ENCODE assay signal across 8 cellular contexts in genomic region chr3:100492810-100493140, GRCh38. TPM values are rescaled to one million over a fixed set of nuclear protein-coding genes. Genes with fewer than 3 reads are reported as not detected.
DNase-seq lines count a peak whose midpoint lies in the region; ATAC-seq, FAIRE-seq and TF ChIP-seq lines count a peak whose summit lies in the region.

No MANE protein-coding gene starts in this region.

- peak overlapping the region; percentile 81 for H3K4me3 ChIP-seq in HUES6 (ENCODE audit: low read depth, low read length)
- H3K4me3 ChIP-seq in bronchial epithelial cell (ENCODE audit: low read depth, low read length): peak overlapping the region; percentile 56

- H3K4me1 ChIP-seq in HUES6 (ENCODE audit: control insufficient read depth, insufficient read depth, low read length): peaks cover 5% of the 10 kb centered on the region; the same call in 1 of the 2 replicates

- peak overlapping the region; percentile 97 for H3K27ac Mint-ChIP-seq in mesothelial cell of epicardium

- no peak for FAIRE-seq in bronchial epithelial cell (lab: Jason Lieb, UNC)

- H3K27me3 ChIP-seq in HUES6 (ENCODE audit: control insufficient read depth, insufficient read depth, low read length): no peaks in the 10 kb centered on the region
- H3K27me3 ChIP-seq in bronchial epithelial cell (ENCODE audit: control insufficient read depth, insufficient read depth, low read length): no peaks in the 10 kb centered on the region

- TF ChIP-seq CTCF in 22Rv1 (IDR thresholded peaks at IDR 0.05) (no peak), bronchial epithelial cell (IDR thresholded peaks at IDR 0.05; ENCODE audit: insufficient read depth, low read length, severe bottlenecking) (no peak), mesothelial cell of epicardium (IDR thresholded peaks at IDR 0.05; ENCODE audit: unreplicated experiment) (no peak)

- peak overlapping the region; percentile 63 for H3K9ac ChIP-seq in HUES6 (ENCODE audit: low read length)

- no peaks in the 10 kb centered on the region for H3K9me3 ChIP-seq in HUES6 (ENCODE audit: control insufficient read depth, insufficient read depth, low read depth, low read length)

- H3K36me3 ChIP-seq in HUES6 (ENCODE audit: control insufficient read depth, insufficient read depth, low read length) (no peaks in the 10 kb centered on the region), bronchial epithelial cell (ENCODE audit: control insufficient read depth, insufficient read depth, low read length) (no peaks in the 10 kb centered on the region)

- H3K27ac ChIP-seq in 22Rv1 (peak overlapping the region; percentile 48), HUES6 (ENCODE audit: low read depth, low read length) (no peak overlapping the region; the same call in 1 of the 2 replicates)

- H3K4me1 Mint-ChIP-seq in mesothelial cell of epicardium: peaks cover 10% of the 10 kb centered on the region

- no peak for ATAC-seq in GM18861 (IDR thresholded peaks at IDR 0.05; ENCODE audit: unreplicated experiment)

- no peaks in the 10 kb centered on the region for H3K36me3 Mint-ChIP-seq in mesothelial cell of epicardium

- H3K4me3 Mint-ChIP-seq in mesothelial cell of epicardium: peak overlapping the region; percentile 90

- peaks cover 8% of the 10 kb centered on the region for H3K9me3 Mint-ChIP-seq in mesothelial cell of epicardium

- DNase-seq in bronchial epithelial cell (ENCODE audit: low read depth) (peak; percentile 42), mesothelial cell of epicardium (ENCODE audit: low spot score in 2 of 2, unreplicated experiment in 2 of 2) (no peak), DMS114 treated with DMSO at 0.1 percent for 48 hours (lab: John Stamatoyannopoulos, UW; ENCODE audit: unreplicated experiment) (no peak), iPS-NIHi11 (ENCODE audit: low spot score) (no peak), HCEC 1CT (no peak)

- peaks cover 17% of the 10 kb centered on the region for H3K27me3 Mint-ChIP-seq in mesothelial cell of epicardium (ENCODE audit: low read depth)

RNA-seq across cellular contexts. Expression of gene TMEM45A, which starts 0.4 kb away (rescaled TPM):
- total RNA-seq in bronchial epithelial cell (6.5 and 6.8 TPM in 2 replicates), mesothelial cell of epicardium (20.8 to 25.7 TPM (median 24.0 TPM) in 3 replicates)
